Comparison of ENCODE assay signal across 22 cellular contexts in the genomic region with DNA sequence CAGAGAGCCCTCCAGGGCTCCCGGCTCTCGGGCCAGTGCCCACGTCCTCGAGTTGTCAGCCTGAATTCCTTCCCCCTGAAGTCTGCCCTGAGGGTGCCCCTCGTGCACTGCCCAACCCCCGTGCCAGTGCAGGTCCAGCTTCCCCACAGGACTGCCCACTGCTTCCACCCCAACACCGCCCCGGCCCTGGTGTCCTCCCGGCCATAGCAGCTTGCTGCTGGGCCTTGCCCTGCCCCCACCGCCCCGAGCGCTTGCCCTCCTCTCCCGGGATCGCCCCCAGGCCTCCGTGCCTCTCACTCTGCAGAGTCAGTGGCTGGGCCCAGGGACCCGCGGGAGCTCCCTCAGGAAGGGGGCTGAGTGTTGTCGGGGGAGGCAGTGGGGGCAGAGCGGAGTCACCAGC. TPM values are rescaled to one million over a fixed set of nuclear protein-coding genes. Genes with fewer than 3 reads are reported as not detected.
DNase-seq lines count a peak whose midpoint lies in the region; ATAC-seq, FAIRE-seq and TF ChIP-seq lines count a peak whose summit lies in the region.
"Had no signal": no experiment of that assay in that cellular context is flagged by ENCODE, and none has a peak within 500 bp of the region (broad histone marks: within the 10 kb centered on the region; RNA-seq: fewer than 3 reads in every experiment).

No MANE protein-coding gene starts in this region.

- peaks cover 17% of the 10 kb centered on the region for H3K36me3 Mint-ChIP-seq in chondrocyte (ENCODE audit: low read depth)
- H3K36me3 Mint-ChIP-seq: CD4-positive, CD25-positive, alpha-beta regulatory T cell; CD8-positive, alpha-beta T cell had no signal

- H3K27me3 Mint-ChIP-seq in chondrocyte (ENCODE audit: low read depth), result no peaks in the 10 kb centered on the region
- H3K27me3 Mint-ChIP-seq: B cell; CD4-positive, CD25-positive, alpha-beta regulatory T cell had no signal

- no peak overlapping the region for H3K27ac Mint-ChIP-seq in chondrocyte (ENCODE audit: unreplicated experiment)
- H3K27ac Mint-ChIP-seq: B cell; CD4-positive, CD25-positive, alpha-beta regulatory T cell; CD8-positive, alpha-beta T cell; GM23338 had no signal

- no peaks in the 10 kb centered on the region for H3K9me3 Mint-ChIP-seq in chondrocyte (ENCODE audit: low read depth)
- H3K9me3 Mint-ChIP-seq: CD4-positive, CD25-positive, alpha-beta regulatory T cell; CD8-positive, alpha-beta T cell; GM23338 had no signal

- TF ChIP-seq CTCF in left ventricle myocardium inferior (IDR thresholded peaks at IDR 0.05; ENCODE audit: borderline replicate concordance) (no peak), chondrocyte (IDR thresholded peaks at IDR 0.05) (no peak), kidney (IDR thresholded peaks at IDR 0.05; ENCODE audit: borderline replicate concordance, extremely low read depth, insufficient read depth) (no peak)

- no peak overlapping the region for H3K4me3 Mint-ChIP-seq in chondrocyte (ENCODE audit: unreplicated experiment)
- H3K4me3 Mint-ChIP-seq: B cell; CD4-positive, CD25-positive, alpha-beta regulatory T cell; CD8-positive, alpha-beta T cell; GM23338 had no signal

- intact Hi-C loops in Right ventricle myocardium superior (cut with DNase I) (no loop called here), left ventricle myocardium inferior (cut with micrococcal nuclease) (no loop called here), kidney (cut with DNase I) (no loop called here)

- peak; percentile 22 for DNase-seq in Right ventricle myocardium superior
- no peak for DNase-seq in left ventricle myocardium inferior
- DNase-seq in chondrocyte (ENCODE audit: low spot score), result peak; percentile 93
- DNase-seq in kidney, result peak; percentile 74
- no peak for DNase-seq in COR-L47 (lab: John Stamatoyannopoulos, UW)
- DNase-seq: CD4-positive, CD25-positive, alpha-beta regulatory T cell; CD8-positive, alpha-beta T cell; DMS 273 treated with DMSO at 0.1 percent for 48 hours; DMS79; EL; GDM1 had no signal

- no peaks in the 10 kb centered on the region for H3K4me1 Mint-ChIP-seq in chondrocyte (ENCODE audit: low read depth)
- H3K4me1 Mint-ChIP-seq: B cell; CD4-positive, CD25-positive, alpha-beta regulatory T cell had no signal

- ATAC-seq in Right ventricle myocardium superior (ENCODE audit: poor library complexity), result no peak
- ATAC-seq in HG03457 (IDR thresholded peaks at IDR 0.05; ENCODE audit: unreplicated experiment), result no peak
- ATAC-seq: CD8-positive, alpha-beta T cell; GM12878 had no signal

- no peaks in the 10 kb centered on the region for H3K9me3 ChIP-seq in left ventricle myocardium inferior (replicated peaks)
- H3K9me3 ChIP-seq in kidney (ENCODE audit: control insufficient read depth in 1 of 2, low read length in 2 of 2), result no peaks in the 10 kb centered on the region
- H3K9me3 ChIP-seq: BLaER1, HAP-1 had no signal

- H3K4me1 ChIP-seq in left ventricle myocardium inferior, result no peaks in the 10 kb centered on the region
- H3K4me1 ChIP-seq in kidney (ENCODE audit: control insufficient read depth in 1 of 2, insufficient read depth in 1 of 2, low read depth in 1 of 2, low read length in 2 of 2), result no peaks in the 10 kb centered on the region
- H3K4me1 ChIP-seq: HAP-1 had no signal

- H3K36me3 ChIP-seq in left ventricle myocardium inferior (peaks cover 18% of the 10 kb centered on the region), kidney (ENCODE audit: control insufficient read depth in 1 of 2, insufficient read depth in 2 of 2, low read length in 2 of 2) (peaks cover 2 to 8% of the 10 kb centered on the region in 2 donors)
- H3K36me3 ChIP-seq: BLaER1, HAP-1 had no signal

- FAIRE-seq in kidney (lab: Jason Lieb, UNC), result no peak
- FAIRE-seq: D721Med, GM12878, GM19239, H54 had no signal

- H3K9ac ChIP-seq in kidney (ENCODE audit: low read length in 2 of 2), result no peak overlapping the region
- H3K9ac ChIP-seq: BLaER1 had no signal

- H3K4me3 ChIP-seq in left ventricle myocardium inferior (no peak overlapping the region), kidney (ENCODE audit: low read length in 2 of 2) (no peak overlapping the region)
- H3K4me3 ChIP-seq: BLaER1, GM12878, GM23338, HAP-1 had no signal

- no peak overlapping the region for H3K27ac ChIP-seq in left ventricle myocardium inferior (replicated peaks)
- H3K27ac ChIP-seq in kidney (ENCODE audit: low read depth in 2 of 2, low read length in 2 of 2), result no peak overlapping the region
- H3K27ac ChIP-seq: BLaER1, C4-2B had no signal

- peaks cover 23% of the 10 kb centered on the region for H3K27me3 ChIP-seq in left ventricle myocardium inferior (ENCODE audit: low read depth)

RNA-seq across cellular contexts. Expression of gene ARHGEF16, which starts 24.1 kb away (rescaled TPM):
- total RNA-seq in Right ventricle myocardium superior (0.89 TPM), left ventricle myocardium inferior (0.52 TPM), chondrocyte (1.1 to 4.1 TPM (median 2.0 TPM) in 3 replicates), kidney (39.3 TPM)
- polyA plus RNA-seq in kidney (ENCODE audit: insufficient read depth, low read depth, low replicate concordance), result 15.5 TPM
- total RNA-seq: CD4-positive, CD25-positive, alpha-beta regulatory T cell; CD8-positive, alpha-beta T cell; GM12878 had no signal
- polyA plus RNA-seq: AG04450; CD4-positive, CD25-positive, alpha-beta regulatory T cell; GM12878 had no signal

Comparison
In these comparisons a context has a peak if more than half of its experiments do, and no peak if none do; other contexts are left out.
1. DNase-seq: peak in Right ventricle myocardium superior (single experiment), chondrocyte (single experiment) and kidney (single experiment); none in left ventricle myocardium inferior (single experiment) and COR-L47 (single experiment).